Comparison of ENCODE assay signal across 14 cellular contexts in genomic region chr2:174844295-174844708, GRCh38.
DNase-seq lines count a peak whose midpoint lies in the region; ATAC-seq and TF ChIP-seq lines count a peak whose summit lies in the region.
"Had no signal": no experiment of that assay in that cellular context is flagged by ENCODE, and none has a peak within 500 bp of the region (broad histone marks: within the 10 kb centered on the region; RNA-seq: fewer than 3 reads in every experiment).

No MANE protein-coding gene starts in this region.

- TF ChIP-seq CTCF in GM23338 (conservative IDR thresholded peaks at IDR 0.05; ENCODE audit: low read depth in 2 of 2) (no peak), gastrocnemius medialis (IDR thresholded peaks at IDR 0.05 in 4 of 5, conservative IDR thresholded peaks at IDR 0.05 in 1 of 5) (no peak)

- POLR2A ChIA-PET in naive thymus-derived CD4-positive, alpha-beta T cell (lab: Charles Lee), result no interaction called here

- TF ChIP-seq POLR2A in gastrocnemius medialis (IDR thresholded peaks at IDR 0.05), result no peak

- intact Hi-C loops in naive thymus-derived CD4-positive, alpha-beta T cell (cut with micrococcal nuclease), result no loop called here
- intact Hi-C loops in gastrocnemius medialis (cut with DNase I; ENCODE audit: low total_unique reads), result no loop called here

- H2AFZ ChIP-seq in GM23338, result no peak overlapping the region

- no peaks in the 10 kb centered on the region for H3K9me2 ChIP-seq in GM23338 (ENCODE audit: insufficient read depth)

- no peak overlapping the region for H3K4me3 Mint-ChIP-seq in GM23338
- no peak overlapping the region for H3K4me3 Mint-ChIP-seq in naive thymus-derived CD4-positive, alpha-beta T cell

- CTCF ChIA-PET in naive thymus-derived CD4-positive, alpha-beta T cell (lab: Charles Lee), result no interaction called here

- H3K9me3 Mint-ChIP-seq in GM23338, result no peaks in the 10 kb centered on the region
- H3K9me3 Mint-ChIP-seq in naive thymus-derived CD4-positive, alpha-beta T cell, result peaks cover 0 to 1% (median 0%) of the 10 kb centered on the region in 11 donors

- DNase-seq in NCI-H82 (lab: John Stamatoyannopoulos, UW) (peak; percentile 59), NCI-H82 treated with DMSO at 0.1 percent for 48 hours (lab: John Stamatoyannopoulos, UW; ENCODE audit: unreplicated experiment) (no peak), GM23338 (ENCODE audit: low spot score) (no peak), gastrocnemius medialis (no peak)
- peak in 1 of 9 donors; percentile 0 for DNase-seq in naive thymus-derived CD4-positive, alpha-beta T cell
- no peak for DNase-seq in activated naive CD4-positive, alpha-beta T cell (lab: John Stamatoyannopoulos, UW)
- DNase-seq: activated CD4-positive, alpha-beta T cell treated with anti-CD3 and anti-CD28 coated beads, Interleukin-2, amount 50 U/mL, for 4 hours; amniotic stem cell; MG63 had no signal

- no peak overlapping the region for H3K27ac Mint-ChIP-seq in GM23338
- peak overlapping the region in 2 of 9 donors; percentile 6 to 21 for H3K27ac Mint-ChIP-seq in naive thymus-derived CD4-positive, alpha-beta T cell
- H3K27ac Mint-ChIP-seq: progenitor cell of endocrine pancreas had no signal

- H4K20me1 ChIP-seq in GM23338 (replicated peaks; ENCODE audit: insufficient read depth), result no peaks in the 10 kb centered on the region

- ATAC-seq in GM23338, result no peak
- peak; percentile 26 for ATAC-seq in naive thymus-derived CD4-positive, alpha-beta T cell
- ATAC-seq in gastrocnemius medialis, result no peak
- ATAC-seq in GM19023 (IDR thresholded peaks at IDR 0.05; ENCODE audit: unreplicated experiment), result no peak

- H3K4me2 ChIP-seq in GM23338, result no peak overlapping the region

- H3K79me2 ChIP-seq in GM23338 (replicated peaks; ENCODE audit: insufficient read depth), result peaks cover 32% of the 10 kb centered on the region

- H3K27ac ChIP-seq in GM23338 (ENCODE audit: low read depth), result 0 out of 2 replicates have a peak overlapping the region, but pooled peaks have one; percentile 17
- H3K27ac ChIP-seq in angular gyrus (ENCODE audit: low read depth, low read length), result peak overlapping the region; percentile 79
- H3K27ac ChIP-seq in naive thymus-derived CD4-positive, alpha-beta T cell (ENCODE audit: low read depth, low read length), result no peak overlapping the region
- H3K27ac ChIP-seq in gastrocnemius medialis, result no peak overlapping the region
- H3K27ac ChIP-seq: SK-N-MC, thoracic aorta had no signal

- in situ Hi-C loops in gastrocnemius medialis (cut with MboI; ENCODE audit: low sequenced_read_pairs in 4 of 4), result no loop called here

- H3K36me3 ChIP-seq in GM23338 (ENCODE audit: insufficient read depth) (no peaks in the 10 kb centered on the region), gastrocnemius medialis (no peaks in the 10 kb centered on the region)
- no peaks in the 10 kb centered on the region for H3K36me3 ChIP-seq in naive thymus-derived CD4-positive, alpha-beta T cell (ENCODE audit: control insufficient read depth in 2 of 3, insufficient read depth in 3 of 3, low read length in 3 of 3)
- H3K36me3 ChIP-seq: MG63, thoracic aorta had no signal

- peaks cover 56% of the 10 kb centered on the region for H3K4me1 Mint-ChIP-seq in GM23338
- peaks cover 0 to 18% (median 3%) of the 10 kb centered on the region in 7 donors for H3K4me1 Mint-ChIP-seq in naive thymus-derived CD4-positive, alpha-beta T cell

- H3K4me1 ChIP-seq in GM23338 (ENCODE audit: insufficient read depth), result peaks cover 64% of the 10 kb centered on the region
- H3K4me1 ChIP-seq in naive thymus-derived CD4-positive, alpha-beta T cell (ENCODE audit: control insufficient read depth in 2 of 2, insufficient read depth in 2 of 2, low read length in 2 of 2), result no peaks in the 10 kb centered on the region
- H3K4me1 ChIP-seq in gastrocnemius medialis, result no peaks in the 10 kb centered on the region

- H3K9me3 ChIP-seq in naive thymus-derived CD4-positive, alpha-beta T cell (ENCODE audit: control insufficient read depth in 2 of 3, low read length in 3 of 3), result no peaks in the 10 kb centered on the region
- H3K9me3 ChIP-seq in gastrocnemius medialis, result no peaks in the 10 kb centered on the region
- H3K9me3 ChIP-seq: MG63, thoracic aorta had no signal

- H3K4me3 ChIP-seq in GM23338 (no peak overlapping the region), gastrocnemius medialis (no peak overlapping the region)
- no peak overlapping the region for H3K4me3 ChIP-seq in naive thymus-derived CD4-positive, alpha-beta T cell (ENCODE audit: low read length)
- H3K4me3 ChIP-seq: MG63, SK-N-MC, thoracic aorta had no signal

- H3K27me3 ChIP-seq in GM23338 (ENCODE audit: insufficient read depth) (no peaks in the 10 kb centered on the region), gastrocnemius medialis (no peaks in the 10 kb centered on the region)
- H3K27me3 ChIP-seq in naive thymus-derived CD4-positive, alpha-beta T cell (ENCODE audit: control insufficient read depth in 2 of 2, insufficient read depth in 2 of 2, low read length in 2 of 2), result no peaks in the 10 kb centered on the region
- H3K27me3 ChIP-seq: MG63 had no signal

- no peaks in the 10 kb centered on the region for H3K36me3 Mint-ChIP-seq in GM23338 (ENCODE audit: low read depth)
- no peaks in the 10 kb centered on the region for H3K36me3 Mint-ChIP-seq in naive thymus-derived CD4-positive, alpha-beta T cell

- H3K27me3 Mint-ChIP-seq in GM23338 (ENCODE audit: insufficient read depth, low read depth, poor library complexity), result no peaks in the 10 kb centered on the region
- peaks cover 0 to 3% (median 0%) of the 10 kb centered on the region in 5 donors for H3K27me3 Mint-ChIP-seq in naive thymus-derived CD4-positive, alpha-beta T cell
- H3K27me3 Mint-ChIP-seq: progenitor cell of endocrine pancreas had no signal

- no peaks in the 10 kb centered on the region for H3F3A ChIP-seq in GM23338 (replicated peaks; ENCODE audit: low read depth)

TF ChIP-seq in GM23338, 12 proteins besides CTCF, POLR2A, EP300 and RAD21 (continues in another document):
- no peak for TF ChIP-seq ZNF331 (CRISPR knock-in tag; IDR thresholded peaks at IDR 0.05; ENCODE audit: low read depth)
- TF ChIP-seq CREB1 (CRISPR knock-in tag; IDR thresholded peaks at IDR 0.05; ENCODE audit: low read depth), result no peak
- no peak for TF ChIP-seq REST (IDR thresholded peaks at IDR 0.05; ENCODE audit: unreplicated experiment)
- no peak for TF ChIP-seq ZNF114 (CRISPR knock-in tag; IDR thresholded peaks at IDR 0.05)
- TF ChIP-seq ETS1 (IDR thresholded peaks at IDR 0.05), result no peak
- no peak for TF ChIP-seq EZH2 (IDR thresholded peaks at IDR 0.05; ENCODE audit: low read depth, unreplicated experiment)

Comparison
In these comparisons a context has a peak if more than half of its experiments do, and no peak if none do; other contexts are left out.
1. H3K27ac ChIP-seq: peak in GM23338 (single experiment) and angular gyrus (single experiment); none in naive thymus-derived CD4-positive, alpha-beta T cell (single experiment) and gastrocnemius medialis (0 of 4).